In genomic region chr22:32063701-32064100, GRCh38 we compare ENCODE assay signal across 29 cellular contexts. TPM values are rescaled to one million over a fixed set of nuclear protein-coding genes. Genes with fewer than 3 reads are reported as not detected.
"Had no signal": no experiment of that assay in that cellular context is flagged by ENCODE, and none has a peak within 500 bp of the region (broad histone marks: within the 10 kb centered on the region; RNA-seq: fewer than 3 reads in every experiment).

No MANE protein-coding gene starts in this region.

- H3K9me3 ChIP-seq: Peyer's patch had no signal

- H3K4me3 ChIP-seq: Peyer's patch had no signal

- ATAC-seq: activated CD8-positive, alpha-beta memory T cell treated with anti-CD3 and anti-CD28 coated beads, Interleukin-2, amount 10 ng/mL, durations not matched to agents 7 days and 5 days; T-helper 17 cell had no signal

- DNase-seq: activated B cell treated with CpG ODN at 0.5 μM for 24 hours; activated CD4-positive, alpha-beta T cell treated with anti-CD3 and anti-CD28 coated beads for 1 hour; activated CD4-positive, alpha-beta T cell treated with anti-CD3 and anti-CD28 coated beads, Interleukin-2, amount 10 ng/mL, durations not matched to agents 24 days and 14 days; activated CD4-positive, alpha-beta T cell treated with anti-CD3 and anti-CD28 coated beads, Interleukin-2, amount 50 U/mL, for 48 hours; activated CD8-positive, alpha-beta memory T cell treated with anti-CD3 and anti-CD28 coated beads, Interleukin-2, amount 10 ng/mL, durations not matched to agents 7 days and 5 days; activated effector memory CD4-positive, alpha-beta T cell treated with Interleukin-2 at 50 U/mL for 16 hours; activated naive CD4-positive, alpha-beta T cell; activated T-cell treated with anti-CD3 and anti-CD28 coated beads, Interleukin-2, amount 50 U/mL, for 24 hours; aorta; IMR-90; KBM-7; NCI-H1092; NCI-H1417; NCI-H1694; NCI-H2029; NCI-H2107; NCI-H345; NCI-H510A; NCI-H526 treated with DMSO at 0.1 percent for 48 hours; NCI-H82; OCI-M1; Peyer's patch; SIG-M5; T-helper 17 cell; T-helper 9 cell had no signal

- H3K27me3 ChIP-seq: Peyer's patch had no signal

- FAIRE-seq: TTC549 had no signal

RNA-seq across cellular contexts. Expression of gene SLC5A1, which starts 20.6 kb away (rescaled TPM):
- total RNA-seq: activated B cell treated with CpG ODN at 0.5 μM for 24 hours; activated CD4-positive, alpha-beta T cell treated with anti-CD3 and anti-CD28 coated beads, Interleukin-2, amount 10 ng/mL, durations not matched to agents 24 days and 14 days; activated CD8-positive, alpha-beta memory T cell treated with anti-CD3 and anti-CD28 coated beads, Interleukin-2, amount 10 ng/mL, durations not matched to agents 7 days and 5 days; activated T-helper 1 cell treated with anti-CD3 and anti-CD28 coated beads, Interleukin-12 subunit alpha, Interleukin-12 subunit beta, Interleukin-2, Interleukin-4 antibody, amounts not matched to agents 30 ng/mL and 10 ng/mL and 1 ng/mL, durations not matched to agents 14 hours and 24 hours and 36 hours; aorta; IMR-90; LHCN-M2; M059J; T-helper 17 cell had no signal
- polyA plus RNA-seq: IMR-90 had no signal
